Comparison of ENCODE assay signal across 15 cellular contexts in genomic region chr10:32239770-32240169, GRCh38.
A peak's percentile ranks its signal among the peaks of the same experiment; 100 is the strongest.
DNase-seq lines count a peak whose midpoint lies in the region; ATAC-seq and TF ChIP-seq lines count a peak whose summit lies in the region.
"Had no signal": no experiment of that assay in that cellular context is flagged by ENCODE, and none has a peak within 500 bp of the region (broad histone marks: within the 10 kb centered on the region; RNA-seq: fewer than 3 reads in every experiment).

No MANE protein-coding gene starts in this region.

- no peak overlapping the region for H3K4me2 ChIP-seq in HCT116 (ENCODE audit: low read length)

- no peaks in the 10 kb centered on the region for H3K27me3 ChIP-seq in HCT116 (ENCODE audit: insufficient read depth, low read length)
- H3K27me3 ChIP-seq: heart left ventricle had no signal

- ATAC-seq in HCT116 = no peak
- ATAC-seq: heart left ventricle; stimulated activated naive CD8-positive, alpha-beta T cell treated with anti-CD3 and anti-CD28 coated beads, Interleukin-15, amount 100 ng/mL, for 72 hours had no signal

- TF ChIP-seq RAD21 in HCT116 (IDR thresholded peaks at IDR 0.05; ENCODE audit: low read depth) = no peak

- POLR2A ChIA-PET in HCT116 (lab: Charles Lee) = no interaction called here

- no peak for TF ChIP-seq POLR2A in HCT116 (IDR thresholded peaks at IDR 0.05; ENCODE audit: borderline replicate concordance, extremely low read depth, insufficient read depth, insufficient read length)

- CTCF ChIA-PET in HCT116 (lab: Charles Lee) = interaction anchor here (1.2 kb wide), 1 partner anchor 17 kb away, joined by 4 read pairs; no protein-coding TSS in a partner anchor

- no peaks in the 10 kb centered on the region for H3K79me2 ChIP-seq in HCT116 (ENCODE audit: insufficient read depth, low read length)

- H3K4me1 ChIP-seq in HCT116 (ENCODE audit: control insufficient read depth in 1 of 2, insufficient read depth in 2 of 2, low read length in 2 of 2) = peaks cover 0 to 6% of the 10 kb centered on the region in 2 experiments; a peak in 1 of 4 replicates

- H3K4me3 ChIP-seq in HCT116 (replicated peaks in 1 of 2; ENCODE audit: low read depth in 1 of 2, low read length in 2 of 2) (no peak overlapping the region), astrocyte of the cerebellum (ENCODE audit: low read depth, low read length) (no peak overlapping the region), coronary artery (no peak overlapping the region)
- H3K4me3 ChIP-seq: heart left ventricle had no signal

- RAD21 ChIA-PET in HCT116 (lab: Charles Lee; ENCODE audit: low non-redundant PET in 1 of 2, low total read pairs in 2 of 2, uncharacterized antibody in 2 of 2, unreplicated experiment in 2 of 2) = no interaction called here

- TF ChIP-seq CTCF in HCT116 (IDR thresholded peaks at IDR 0.05 in 2 of 3, conservative IDR thresholded peaks at IDR 0.05 in 1 of 3; ENCODE audit: borderline replicate concordance in 1 of 3, insufficient read depth in 1 of 3, low read depth in 2 of 3, low read length in 2 of 3) (no peak), astrocyte of the cerebellum (IDR thresholded peaks at IDR 0.05; ENCODE audit: low read depth, low read length, missing control alignments) (no peak), coronary artery (IDR thresholded peaks at IDR 0.05) (no peak)

- H4K20me1 ChIP-seq in HCT116 (ENCODE audit: insufficient read depth) = no peaks in the 10 kb centered on the region

- no peaks in the 10 kb centered on the region for H3K36me3 ChIP-seq in HCT116 (ENCODE audit: control insufficient read depth in 1 of 2, insufficient read depth in 2 of 2, low read length in 2 of 2)
- H3K36me3 ChIP-seq: heart left ventricle had no signal

- no peak overlapping the region for H2AFZ ChIP-seq in HCT116 (ENCODE audit: low read depth, low read length, poor library complexity, severe bottlenecking)

- DNase-seq in AG08396 (ENCODE audit: low spot score) (peak; percentile 34), HCT116 (ENCODE audit: low read depth, low spot score) (no peak), astrocyte of the cerebellum (ENCODE audit: low read depth) (peak; percentile 19), foreskin melanocyte (peak; percentile 35), anterior cingulate cortex (lab: John Stamatoyannopoulos, UW) (no peak), coronary artery (ENCODE audit: low spot score) (no peak), NCI-H345 (lab: John Stamatoyannopoulos, UW) (no peak)
- DNase-seq in activated CD4-positive, alpha-beta T cell treated with anti-CD3 and anti-CD28 coated beads for 4 hours = no peak
- DNase-seq: activated T-cell treated with anti-CD3 and anti-CD28 coated beads, Interleukin-2, amount 50 U/mL, for 48 hours; H7; heart left ventricle; mesendoderm; NCI-H187 treated with DMSO at 0.1 percent for 48 hours; NCI-H524 treated with DMSO at 0.1 percent for 48 hours; stimulated activated naive CD8-positive, alpha-beta T cell treated with anti-CD3 and anti-CD28 coated beads, Interleukin-15, amount 100 ng/mL, for 72 hours had no signal

- H3K27ac ChIP-seq in HCT116 (ENCODE audit: low read depth, low read length) = no peak overlapping the region
- no peak overlapping the region for H3K27ac ChIP-seq in coronary artery
- H3K27ac ChIP-seq: heart left ventricle had no signal

- H3K9me3 ChIP-seq in HCT116 (ENCODE audit: control insufficient read depth in 1 of 2, insufficient read depth in 1 of 2, low read depth in 1 of 2, low read length in 2 of 2) = no peaks in the 10 kb centered on the region

- no peak overlapping the region for H3K9ac ChIP-seq in HCT116 (ENCODE audit: low read length)

- no peaks in the 10 kb centered on the region for H3K9me2 ChIP-seq in HCT116 (ENCODE audit: insufficient read depth)

- in situ Hi-C loops in astrocyte of the cerebellum (cut with HindIII; ENCODE audit: low sequenced_read_pairs) = no loop called here

- BruUV-seq in HCT116 (replicated peaks; lab: Mats Ljungman, UMichigan) = no TSS peak

- intact Hi-C loops in HCT116 (cut with micrococcal nuclease) = no loop called here

TF ChIP-seq in HCT116, 20 proteins besides CTCF, POLR2A, EP300 and RAD21:
- TF ChIP-seq YY1 (IDR thresholded peaks at IDR 0.05; ENCODE audit: extremely low read depth, insufficient replicate concordance, low read depth, low read length) = no peak
- peak; percentile 49; the same call in 1 of the 2 replicates for TF ChIP-seq CEBPB (IDR thresholded peaks at IDR 0.05; ENCODE audit: low read depth)

Comparison
In these comparisons a context has a peak if more than half of its experiments do, and no peak if none do; other contexts are left out.
1. DNase-seq: peak in AG08396 (single experiment), astrocyte of the cerebellum (single experiment) and foreskin melanocyte (single experiment); none in HCT116 (single experiment), anterior cingulate cortex (0 of 58), activated CD4-positive, alpha-beta T cell treated with anti-CD3 and anti-CD28 coated beads for 4 hours (0 of 2), coronary artery (single experiment) and NCI-H345 (single experiment).